In genomic region chr2:71846072-71846471, GRCh38 we compare ENCODE assay signal across 26 cellular contexts.
DNase-seq lines count a peak whose midpoint lies in the region; ATAC-seq, FAIRE-seq and TF ChIP-seq lines count a peak whose summit lies in the region.
"Had no signal": no experiment of that assay in that cellular context is flagged by ENCODE, and none has a peak within 500 bp of the region (broad histone marks: within the 10 kb centered on the region; RNA-seq: fewer than 3 reads in every experiment).

No MANE protein-coding gene starts in this region.

- TF ChIP-seq RAD21 in IMR-90 (IDR thresholded peaks at IDR 0.05; ENCODE audit: low read length), result no peak

- H3K27me3 ChIP-seq in IMR-90 (ENCODE audit: control insufficient read depth, insufficient read depth, low read length) (peaks cover 11% of the 10 kb centered on the region), endodermal cell (ENCODE audit: control insufficient read depth, insufficient read depth, low read length, poor library complexity, severe bottlenecking) (no peaks in the 10 kb centered on the region)
- H3K27me3 ChIP-seq: BE2C, BLaER1 had no signal

- H3K27ac ChIP-seq in IMR-90 (ENCODE audit: insufficient read depth, low read length) (no peak overlapping the region), endodermal cell (ENCODE audit: low read depth, low read length) (no peak overlapping the region)
- H3K27ac ChIP-seq: BLaER1 had no signal

- H3K56ac ChIP-seq in IMR-90 (ENCODE audit: extremely low read depth, insufficient read depth, low read length), result no peak overlapping the region

- intact Hi-C loops in IMR-90 (cut with micrococcal nuclease), result no loop called here

- H3K4me2 ChIP-seq in IMR-90 (ENCODE audit: low read depth, low read length), result no peak overlapping the region
- H3K4me2 ChIP-seq: BLaER1 had no signal

- no peak overlapping the region for H2BK20ac ChIP-seq in IMR-90 (ENCODE audit: low read depth, low read length)

- no peak overlapping the region for H2BK120ac ChIP-seq in IMR-90 (ENCODE audit: low read depth, low read length)

- TF ChIP-seq CTCF in IMR-90 (conservative IDR thresholded peaks at IDR 0.05; ENCODE audit: low read depth, low read length), result no peak
- no peak for TF ChIP-seq CTCF in endodermal cell (conservative IDR thresholded peaks at IDR 0.05)

- no peak overlapping the region for H3K23ac ChIP-seq in IMR-90 (ENCODE audit: low read depth, low read length)

- in situ Hi-C loops in IMR-90 (cut with MboI; ENCODE audit: low sequenced_read_pairs), result no loop called here

- H3K27ac Mint-ChIP-seq in endodermal cell, result no peak overlapping the region
- H3K27ac Mint-ChIP-seq: CD14-positive monocyte; CD4-positive, alpha-beta memory T cell; CD4-positive, CD25-positive, alpha-beta regulatory T cell; CD8-positive, alpha-beta memory T cell had no signal

- ATAC-seq in IMR-90 (ENCODE audit: low read depth) (no peak), left lobe of liver (no peak), HG03469 (IDR thresholded peaks at IDR 0.05; ENCODE audit: unreplicated experiment) (no peak)
- ATAC-seq: GM12878 had no signal

- FAIRE-seq in RCC 7860 (lab: Jason Lieb, UNC), result no peak
- FAIRE-seq: A204.1, GM12878, GM12892, GM18507 had no signal

- H3K14ac ChIP-seq in IMR-90 (replicated peaks; ENCODE audit: low read depth, low read length), result no peak overlapping the region

- H3K36me3 Mint-ChIP-seq in endodermal cell (ENCODE audit: low read depth), result no peaks in the 10 kb centered on the region
- H3K36me3 Mint-ChIP-seq: CD14-positive monocyte; CD4-positive, alpha-beta memory T cell; CD4-positive, CD25-positive, alpha-beta regulatory T cell; CD8-positive, alpha-beta memory T cell had no signal

- dilution Hi-C loops in IMR-90 (cut with HindIII; ENCODE audit: low sequenced_read_pairs, unreplicated experiment), result no loop called here

- no peak overlapping the region for H2BK5ac ChIP-seq in IMR-90 (ENCODE audit: low read depth, low read length, poor library complexity, severe bottlenecking)

- no peak overlapping the region for H4K5ac ChIP-seq in IMR-90 (ENCODE audit: low read depth, low read length)

- no peak overlapping the region for H3K18ac ChIP-seq in IMR-90 (ENCODE audit: low read depth, low read length)

- H3K36me3 ChIP-seq in IMR-90 (ENCODE audit: control insufficient read depth, insufficient read depth, low read length) (no peaks in the 10 kb centered on the region), endodermal cell (ENCODE audit: control insufficient read depth, insufficient read depth, low read length) (no peaks in the 10 kb centered on the region)
- H3K36me3 ChIP-seq: BE2C, BLaER1 had no signal

- TF ChIP-seq POLR2A in IMR-90 (IDR thresholded peaks at IDR 0.05; ENCODE audit: low read depth, low read length), result no peak

- H3K4me1 ChIP-seq in IMR-90 (ENCODE audit: control insufficient read depth, insufficient read depth, low read length), result peaks cover 5% of the 10 kb centered on the region
- no peaks in the 10 kb centered on the region for H3K4me1 ChIP-seq in endodermal cell (ENCODE audit: control insufficient read depth, insufficient read depth, low read length)
- H3K4me1 ChIP-seq: BE2C, BLaER1 had no signal

- CTCF ChIA-PET in IMR-90 (lab: Yijun Ruan, JAX), result no interaction called here

- peak overlapping the region; percentile 13 for H2AFZ ChIP-seq in IMR-90 (replicated peaks; ENCODE audit: low read length, poor library complexity)

- DNase-seq in IMR-90 (no peak), endodermal cell (peak; percentile 19), left lobe of liver (ENCODE audit: low spot score) (peak; percentile 32), RCC 7860 (ENCODE audit: low spot score) (no peak), NCI-H526 (lab: John Stamatoyannopoulos, UW) (no peak)
- DNase-seq: 8988T; ACHN; BE2C; C1 segment of cervical spinal cord; CD4-positive, alpha-beta memory T cell; CD4-positive, CD25-positive, alpha-beta regulatory T cell; CD8-positive, alpha-beta memory T cell; COR-L47; DMS 273 treated with DMSO at 0.1 percent for 48 hours; DMS153; DMS53; DMS79; DND-41; GDM1 had no signal

- H4K8ac ChIP-seq in IMR-90 (ENCODE audit: low read depth in 2 of 2, low read length in 2 of 2), result no peak overlapping the region

- POLR2A ChIA-PET in IMR-90 (lab: Charles Lee; ENCODE audit: unreplicated experiment), result no interaction called here

- no peaks in the 10 kb centered on the region for H3K79me1 ChIP-seq in IMR-90 (ENCODE audit: low read depth in 1 of 2, low read length in 2 of 2)

- peaks cover 4% of the 10 kb centered on the region for H3K27me3 Mint-ChIP-seq in endodermal cell (ENCODE audit: insufficient read depth)

- no peak overlapping the region for H2AK5ac ChIP-seq in IMR-90 (ENCODE audit: low read depth, low read length)

- no peaks in the 10 kb centered on the region for H3K9me3 Mint-ChIP-seq in endodermal cell

- H3K4me1 Mint-ChIP-seq in endodermal cell, result no peaks in the 10 kb centered on the region
- H3K4me1 Mint-ChIP-seq: CD14-positive monocyte; CD4-positive, alpha-beta memory T cell; CD4-positive, CD25-positive, alpha-beta regulatory T cell; CD8-positive, alpha-beta memory T cell had no signal

- H4K20me1 ChIP-seq in IMR-90 (ENCODE audit: insufficient read depth, low read length), result no peaks in the 10 kb centered on the region
- H4K20me1 ChIP-seq: BLaER1 had no signal

- H3K9me3 ChIP-seq in IMR-90 (ENCODE audit: control insufficient read depth, insufficient read depth, low read length), result no peaks in the 10 kb centered on the region
- no peaks in the 10 kb centered on the region for H3K9me3 ChIP-seq in endodermal cell (ENCODE audit: control insufficient read depth, low read length)
- H3K9me3 ChIP-seq: BE2C, BLaER1 had no signal

- H2AK9ac ChIP-seq in IMR-90 (replicated peaks; ENCODE audit: low read depth, low read length, poor library complexity), result no peak overlapping the region

- 37% methylated on average over 2 of the region's 2 CpGs; no CpG with 5 or more reads in 1 of the 2 experiments for WGBS in IMR-90 (ENCODE audit: extremely low coverage in 2 of 2, insufficient read length in 1 of 2), 2 experiments
- 80 to 85% methylated on average over 1 to 2 of the region's 2 CpGs for WGBS in endodermal cell (ENCODE audit: insufficient coverage in 1 of 2, insufficient read length in 1 of 2), 2 experiments

- no peak overlapping the region for H4K91ac ChIP-seq in IMR-90 (ENCODE audit: insufficient read depth, low read depth, low read length)

- H3K9ac ChIP-seq in IMR-90 (ENCODE audit: low read depth, low read length), result no peak overlapping the region
- H3K9ac ChIP-seq in endodermal cell (ENCODE audit: extremely low read depth, low read length, poor library complexity, severe bottlenecking), result no peak overlapping the region
- H3K9ac ChIP-seq: BLaER1 had no signal

- H3K4ac ChIP-seq in IMR-90 (ENCODE audit: low read depth, low read length), result no peak overlapping the region

- H3K4me3 Mint-ChIP-seq in endodermal cell, result no peak overlapping the region
- H3K4me3 Mint-ChIP-seq: CD14-positive monocyte; CD4-positive, alpha-beta memory T cell; CD4-positive, CD25-positive, alpha-beta regulatory T cell; CD8-positive, alpha-beta memory T cell had no signal

- peaks cover 5% of the 10 kb centered on the region for H3K9me1 ChIP-seq in IMR-90 (ENCODE audit: insufficient read depth, low read length)

- no peak overlapping the region for H2BK15ac ChIP-seq in IMR-90 (ENCODE audit: low read depth, low read length)

- no TSS peak for BruUV-seq in IMR-90 (replicated peaks; lab: Mats Ljungman, UMichigan)

- H3K4me3 ChIP-seq in IMR-90 (ENCODE audit: insufficient read depth, low read depth, low read length) (no peak overlapping the region), endodermal cell (ENCODE audit: low read length) (no peak overlapping the region)
- H3K4me3 ChIP-seq: BLaER1, GM12878 had no signal

TF ChIP-seq in IMR-90, 13 proteins besides CTCF, POLR2A, EP300 and RAD21:
- TF ChIP-seq MXI1 (IDR thresholded peaks at IDR 0.05; ENCODE audit: borderline replicate concordance, low read depth, low read length), result no peak
- TF ChIP-seq FOS (IDR thresholded peaks at IDR 0.05; ENCODE audit: low read depth, low read length), result no peak
- TF ChIP-seq CHD1 (IDR thresholded peaks at IDR 0.05; ENCODE audit: low read depth, low read length), result no peak
- no peak for TF ChIP-seq NFE2L2 (IDR thresholded peaks at IDR 0.05; ENCODE audit: low read depth, low read length)
- no peak for TF ChIP-seq MAZ (IDR thresholded peaks at IDR 0.05; ENCODE audit: borderline replicate concordance, low read depth, low read length)
- TF ChIP-seq, protein P1, sequence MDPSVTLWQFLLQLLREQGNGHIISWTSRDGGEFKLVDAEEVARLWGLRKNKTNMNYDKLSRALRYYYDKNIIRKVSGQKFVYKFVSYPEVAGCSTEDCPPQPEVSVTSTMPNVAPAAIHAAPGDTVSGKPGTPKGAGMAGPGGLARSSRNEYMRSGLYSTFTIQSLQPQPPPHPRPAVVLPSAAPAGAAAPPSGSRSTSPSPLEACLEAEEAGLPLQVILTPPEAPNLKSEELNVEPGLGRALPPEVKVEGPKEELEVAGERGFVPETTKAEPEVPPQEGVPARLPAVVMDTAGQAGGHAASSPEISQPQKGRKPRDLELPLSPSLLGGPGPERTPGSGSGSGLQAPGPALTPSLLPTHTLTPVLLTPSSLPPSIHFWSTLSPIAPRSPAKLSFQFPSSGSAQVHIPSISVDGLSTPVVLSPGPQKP (IDR thresholded peaks at IDR 0.05; ENCODE audit: borderline replicate concordance, low read depth, low read length), result no peak
- no peak for TF ChIP-seq BHLHE40 (IDR thresholded peaks at IDR 0.05; ENCODE audit: low read depth, low read length)
- TF ChIP-seq RFX5 (IDR thresholded peaks at IDR 0.05; ENCODE audit: low read depth, low read length), result no peak
- no peak for TF ChIP-seq CEBPB (IDR thresholded peaks at IDR 0.05; ENCODE audit: low read depth, low read length)
- no peak for TF ChIP-seq USF2 (IDR thresholded peaks at IDR 0.05; ENCODE audit: low read depth, low read length)
- no peak for TF ChIP-seq MAFK (IDR thresholded peaks at IDR 0.05; ENCODE audit: low read depth, low read length)

Comparison
In these comparisons a context has a peak if more than half of its experiments do, and no peak if none do; other contexts are left out.
1. DNase-seq: peak in endodermal cell (single experiment) and left lobe of liver (single experiment); none in IMR-90 (single experiment), RCC 7860 (single experiment) and NCI-H526 (0 of 2).